13 cellular contexts compared by ENCODE assay signal in genomic region chr5:54845567-54845941, GRCh38.
DNase-seq lines count a peak whose midpoint lies in the region; ATAC-seq, FAIRE-seq and TF ChIP-seq lines count a peak whose summit lies in the region.
"Had no signal": no experiment of that assay in that cellular context is flagged by ENCODE, and none has a peak within 500 bp of the region (broad histone marks: within the 10 kb centered on the region; RNA-seq: fewer than 3 reads in every experiment).

No MANE protein-coding gene starts in this region.

- DNase-seq in AG20443 (ENCODE audit: low spot score) (peak; percentile 48), M059J (ENCODE audit: low read depth) (peak; percentile 70), mammary epithelial cell (peak; percentile 18), keratinocyte (ENCODE audit: low read depth, low spot score) (no peak), type B pancreatic cell (ENCODE audit: extremely low spot score, unreplicated experiment) (no peak), Right ventricle myocardium inferior (ENCODE audit: missing footprints) (no peak)
- no peak for DNase-seq in activated naive CD4-positive, alpha-beta T cell treated with anti-CD3 and anti-CD28 coated beads, Interleukin-2, amount 50 U/mL, for 16 hours
- DNase-seq in activated CD4-positive, alpha-beta T cell treated with anti-CD3 and anti-CD28 coated beads, Interleukin-2, amount 50 U/mL, for 1 hour: no peak
- DNase-seq: activated T-cell treated with anti-CD3 and anti-CD28 coated beads for 4 hours; stimulated activated CD4-positive, alpha-beta T cell treated with anti-CD3 and anti-CD28 coated beads, Interleukin-4, amount 100 ng/mL, for 4 hours had no signal

- no peak overlapping the region for H3K27ac Mint-ChIP-seq in type B pancreatic cell

- dilution Hi-C loops in mammary epithelial cell (cut with HindIII; ENCODE audit: low sequenced_read_pairs) (no loop called here), keratinocyte (cut with MboI; ENCODE audit: extremely low pct_ligation_motif_present, low sequenced_read_pairs) (no loop called here)

- no peaks in the 10 kb centered on the region for H3K9me1 ChIP-seq in keratinocyte (ENCODE audit: control insufficient read depth, extremely low read depth, insufficient read depth, low read length)

- H3K4me3 ChIP-seq in mammary epithelial cell (replicated peaks in 1 of 3; ENCODE audit: insufficient read depth in 1 of 3, low read depth in 2 of 3, low read length in 3 of 3) (no peak overlapping the region), keratinocyte (ENCODE audit: control insufficient read depth in 2 of 3, extremely low read depth in 1 of 3, insufficient read depth in 2 of 3, low read depth in 1 of 3, low read length in 3 of 3) (no peak overlapping the region)
- H3K4me3 ChIP-seq: neural progenitor cell had no signal

- TF ChIP-seq CTCF in mammary epithelial cell (conservative IDR thresholded peaks at IDR 0.05 in 1 of 2, IDR thresholded peaks at IDR 0.05 in 1 of 2; ENCODE audit: extremely low read depth in 1 of 2, insufficient read depth in 1 of 2, low read depth in 1 of 2, low read length in 2 of 2): no peak
- peak in 1 of 3 experiments; percentile 2 for TF ChIP-seq CTCF in keratinocyte (optimal IDR thresholded peaks at IDR 0.05 in 1 of 3, IDR thresholded peaks at IDR 0.05 in 1 of 3, conservative IDR thresholded peaks at IDR 0.05 in 1 of 3; ENCODE audit: extremely low read depth in 1 of 3, insufficient read depth in 2 of 3, low read length in 3 of 3)
- TF ChIP-seq CTCF in type B pancreatic cell (conservative IDR thresholded peaks at IDR 0.05): no peak

- WGBS in mammary epithelial cell (ENCODE audit: low coverage, missing lambda C conversion rate): 42% methylated on average over 3 of the region's 3 CpGs

- H3K36me3 ChIP-seq in mammary epithelial cell (ENCODE audit: insufficient read depth, low read length) (no peaks in the 10 kb centered on the region), keratinocyte (ENCODE audit: control insufficient read depth in 2 of 2, extremely low read depth in 1 of 2, insufficient read depth in 2 of 2, low read length in 2 of 2) (no peaks in the 10 kb centered on the region)
- H3K36me3 ChIP-seq: neural progenitor cell had no signal

- no peak overlapping the region for H3K27ac ChIP-seq in mammary epithelial cell (ENCODE audit: insufficient read depth, low read depth, low read length)
- H3K27ac ChIP-seq in keratinocyte (ENCODE audit: control insufficient read depth, insufficient read depth, low read length): no peak overlapping the region
- H3K27ac ChIP-seq: neural progenitor cell, VCaP had no signal

- H2AFZ ChIP-seq in mammary epithelial cell (ENCODE audit: low read depth, low read length) (no peak overlapping the region), keratinocyte (ENCODE audit: control insufficient read depth, low read length) (no peak overlapping the region)

- H3K27me3 ChIP-seq in mammary epithelial cell (ENCODE audit: insufficient read depth, low read length) (no peaks in the 10 kb centered on the region), keratinocyte (ENCODE audit: control insufficient read depth, extremely low read depth, insufficient read depth, low read length) (no peaks in the 10 kb centered on the region)
- H3K27me3 ChIP-seq: neural progenitor cell had no signal

- FAIRE-seq in keratinocyte (lab: Jason Lieb, UNC): peak; percentile 41

- no peaks in the 10 kb centered on the region for H3K36me3 Mint-ChIP-seq in type B pancreatic cell
- H3K36me3 Mint-ChIP-seq: neural progenitor cell had no signal

- H3K4me1 ChIP-seq in mammary epithelial cell (ENCODE audit: insufficient read depth, low read length) (peaks cover 6% of the 10 kb centered on the region), keratinocyte (ENCODE audit: control insufficient read depth, extremely low read depth, insufficient read depth, low read length) (no peaks in the 10 kb centered on the region)
- H3K4me1 ChIP-seq: neural progenitor cell had no signal

- H4K20me1 ChIP-seq in mammary epithelial cell (ENCODE audit: insufficient read depth, low read length): no peaks in the 10 kb centered on the region
- no peaks in the 10 kb centered on the region for H4K20me1 ChIP-seq in keratinocyte (ENCODE audit: control insufficient read depth, extremely low read depth, insufficient read depth, low read length)

- no peak for ATAC-seq in Right ventricle myocardium inferior
- ATAC-seq: Panc1 had no signal

- H3K9ac ChIP-seq in mammary epithelial cell (ENCODE audit: insufficient read depth, low read length) (no peak overlapping the region), keratinocyte (ENCODE audit: control insufficient read depth, extremely low read depth, insufficient read depth, low read length) (no peak overlapping the region)
- H3K9ac ChIP-seq: neural progenitor cell had no signal

- in situ Hi-C loops in mammary epithelial cell (cut with MboI; ENCODE audit: low sequenced_read_pairs in 2 of 2): loop anchor here (5.0 to 10.0 kb wide), 3 partner anchors 91 to 328 kb away; partner anchors contain the start of gene SNX18 (in 1 of the 2)

- H3K79me2 ChIP-seq in mammary epithelial cell (ENCODE audit: insufficient read depth, low read length): no peaks in the 10 kb centered on the region
- H3K79me2 ChIP-seq in keratinocyte (ENCODE audit: control insufficient read depth, insufficient read depth, low read length): no peaks in the 10 kb centered on the region

- H3K9me3 Mint-ChIP-seq in type B pancreatic cell: no peaks in the 10 kb centered on the region
- H3K9me3 Mint-ChIP-seq: neural progenitor cell had no signal

- H3K4me1 Mint-ChIP-seq in type B pancreatic cell (ENCODE audit: unreplicated experiment): peaks cover 32% of the 10 kb centered on the region

- CTCF ChIA-PET in mammary epithelial cell (lab: Charles Lee; ENCODE audit: low non-redundant PET): interaction anchor here (0.5 to 1.7 kb wide), 2 partner anchors 277 to 329 kb away, joined by 15 to 32 read pairs; no protein-coding TSS in a partner anchor

- H3K27me3 Mint-ChIP-seq in type B pancreatic cell: no peaks in the 10 kb centered on the region

- H3K9me3 ChIP-seq in mammary epithelial cell (replicated peaks; ENCODE audit: insufficient read depth, low read length) (no peaks in the 10 kb centered on the region), keratinocyte (ENCODE audit: control insufficient read depth, low read depth, low read length) (no peaks in the 10 kb centered on the region)

- H3K4me3 Mint-ChIP-seq in type B pancreatic cell: no peak overlapping the region
- H3K4me3 Mint-ChIP-seq: neural progenitor cell had no signal

- intact Hi-C loops in mammary epithelial cell (cut with micrococcal nuclease) (loop anchor here (1.0 to 10.0 kb wide), 5 partner anchors 21 to 328 kb away; partner anchors contain the start of gene SNX18), Right ventricle myocardium inferior (cut with DNase I) (loop anchor here (1.0 to 2.0 kb wide), 2 partner anchors 21 to 328 kb away; partner anchors contain the start of gene SNX18)

- H3K4me2 ChIP-seq in mammary epithelial cell (ENCODE audit: insufficient read depth, low read depth, low read length) (no peak overlapping the region), keratinocyte (ENCODE audit: control insufficient read depth, extremely low read depth, insufficient read depth, low read depth, low read length) (no peak overlapping the region)
- H3K4me2 ChIP-seq: neural progenitor cell had no signal

- BruUV-seq in mammary epithelial cell (replicated peaks; lab: Mats Ljungman, UMichigan): no TSS peak

Comparison
In these comparisons a context has a peak if more than half of its experiments do, and no peak if none do; other contexts are left out.
1. DNase-seq: peak in AG20443 (single experiment), M059J (single experiment) and mammary epithelial cell (single experiment); none in keratinocyte (single experiment), activated naive CD4-positive, alpha-beta T cell treated with anti-CD3 and anti-CD28 coated beads, Interleukin-2, amount 50 U/mL, for 16 hours (single experiment), type B pancreatic cell (single experiment), activated CD4-positive, alpha-beta T cell treated with anti-CD3 and anti-CD28 coated beads, Interleukin-2, amount 50 U/mL, for 1 hour (single experiment) and Right ventricle myocardium inferior (single experiment).